8 cellular contexts compared by ENCODE assay signal in the genomic region with DNA sequence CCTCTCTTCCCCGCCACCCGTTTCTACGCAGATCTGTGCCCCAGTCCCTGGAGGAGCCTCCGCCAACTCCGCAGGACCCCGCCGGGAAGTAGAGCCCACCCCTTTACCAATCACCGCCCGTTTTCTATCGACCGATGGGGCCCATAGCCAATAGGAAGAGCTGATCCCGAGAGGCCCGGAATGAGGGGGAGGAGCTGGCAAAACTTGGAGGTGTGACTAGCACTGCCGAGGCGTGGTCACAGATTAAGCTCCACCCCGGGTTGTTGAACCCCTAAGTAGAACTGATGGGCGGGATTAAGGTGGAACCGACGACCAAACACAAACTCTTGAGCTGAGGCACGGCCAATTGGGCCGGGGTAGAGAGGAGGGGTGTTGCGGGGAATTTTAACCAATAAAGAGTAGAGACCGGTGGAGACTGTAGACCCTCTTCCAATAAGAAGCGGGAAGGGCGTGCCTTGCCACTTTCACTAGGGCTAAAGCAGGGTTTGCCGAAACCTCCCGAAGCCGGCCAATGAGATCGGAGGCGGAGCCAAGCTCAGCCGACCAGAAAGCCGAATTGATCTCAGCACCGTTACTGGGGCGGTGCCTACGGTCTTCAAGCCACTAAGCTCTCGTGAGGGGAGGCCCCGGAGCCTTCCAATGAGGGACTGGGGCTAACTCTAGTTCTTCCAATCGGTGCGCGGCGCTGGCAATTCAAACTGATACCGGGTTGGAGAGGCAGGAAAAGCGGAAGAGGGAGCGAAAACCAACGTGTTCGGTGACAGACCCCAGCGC. TPM values are rescaled to one million over a fixed set of nuclear protein-coding genes. Genes with fewer than 3 reads are reported as not detected.
DNase-seq lines count a peak whose midpoint lies in the region; ATAC-seq and TF ChIP-seq lines count a peak whose summit lies in the region.
"Not testable (repeated sequence)": the region's sequence is repeated elsewhere in the genome, so short reads cannot be mapped to it uniquely, and the experiment has no call there.

A gene (plus strand): TSS at position 691 of the 774 bp plus-strand sequence. CDS start 874 bp downstream, outside the sequence.
A gene (minus strand): TSS at position 45 of the 774 bp plus-strand sequence. CDS start 2,427 bp downstream, outside the sequence.

- not testable (repeated sequence) for H3K36me3 Mint-ChIP-seq in activated T-cell treated with anti-CD3 and anti-CD28 coated beads, Interleukin-2, amount 50 U/mL, for 24 hours (ENCODE audit: low read depth); memory B cell; stimulated activated effector memory CD8-positive, alpha-beta T cell treated with anti-CD3 and anti-CD28 coated beads, Interleukin-12 subunit alpha, Interleukin-12 subunit beta, amount 100 ng/mL, for 72 hours

- H3K9me3 Mint-ChIP-seq in activated T-cell treated with anti-CD3 and anti-CD28 coated beads, Interleukin-2, amount 50 U/mL, for 24 hours; memory B cell; stimulated activated effector memory CD8-positive, alpha-beta T cell treated with anti-CD3 and anti-CD28 coated beads, Interleukin-12 subunit alpha, Interleukin-12 subunit beta, amount 100 ng/mL, for 72 hours: not testable (repeated sequence)

- not testable (repeated sequence) for DNase-seq in Jurkat, Clone E6-1 (ENCODE audit: low read depth, low spot score); activated T-cell treated with anti-CD3 and anti-CD28 coated beads, Interleukin-2, amount 50 U/mL, for 24 hours; memory B cell (ENCODE audit: low spot score in 2 of 2); stimulated activated effector memory CD8-positive, alpha-beta T cell treated with anti-CD3 and anti-CD28 coated beads, Interleukin-12 subunit alpha, Interleukin-12 subunit beta, amount 100 ng/mL, for 72 hours (ENCODE audit: low spot score in 2 of 2)

- H3K27me3 ChIP-seq in DOHH2 (ENCODE audit: control insufficient read depth, low read length) = not testable (repeated sequence)

- not testable (repeated sequence) for H3K79me2 ChIP-seq in DOHH2 (ENCODE audit: control insufficient read depth, low read length)

- peak within 1 kb of the TSS; percentile 50 for H3K4me3 Mint-ChIP-seq in activated T-cell treated with anti-CD3 and anti-CD28 coated beads, Interleukin-2, amount 50 U/mL, for 24 hours
- H3K4me3 Mint-ChIP-seq in memory B cell = peak within 1 kb of the TSS; percentile 58
- peak within 1 kb of the TSS; percentile 77 for H3K4me3 Mint-ChIP-seq in stimulated activated effector memory CD8-positive, alpha-beta T cell treated with anti-CD3 and anti-CD28 coated beads, Interleukin-12 subunit alpha, Interleukin-12 subunit beta, amount 100 ng/mL, for 72 hours

- not testable (repeated sequence) for H3K4me1 ChIP-seq in DOHH2 (ENCODE audit: control insufficient read depth, low read length)

- H3K36me3 ChIP-seq in DOHH2 (ENCODE audit: control insufficient read depth, low read length) = not testable (repeated sequence)

- H3F3A ChIP-seq in DOHH2 (ENCODE audit: control insufficient read depth, insufficient read depth) = not testable (repeated sequence)

- not testable (repeated sequence) for H3K27ac ChIP-seq in DOHH2 (ENCODE audit: low read depth, low read length)

- not testable (repeated sequence) for TF ChIP-seq CTCF in DOHH2 (IDR thresholded peaks at IDR 0.05; ENCODE audit: low read depth, low read length, poor library complexity, severe bottlenecking)

- H4K20me1 ChIP-seq in DOHH2 (ENCODE audit: control insufficient read depth, insufficient read depth, low read depth, low read length) = not testable (repeated sequence)

- not testable (repeated sequence) for H3K9me2 ChIP-seq in DOHH2 (replicated peaks; ENCODE audit: control insufficient read depth, low read length)

- H3K4me1 Mint-ChIP-seq in activated T-cell treated with anti-CD3 and anti-CD28 coated beads, Interleukin-2, amount 50 U/mL, for 24 hours (ENCODE audit: low read depth); memory B cell; stimulated activated effector memory CD8-positive, alpha-beta T cell treated with anti-CD3 and anti-CD28 coated beads, Interleukin-12 subunit alpha, Interleukin-12 subunit beta, amount 100 ng/mL, for 72 hours: not testable (repeated sequence)

- not testable (repeated sequence) for H3K27me3 Mint-ChIP-seq in activated T-cell treated with anti-CD3 and anti-CD28 coated beads, Interleukin-2, amount 50 U/mL, for 24 hours; memory B cell

- not testable (repeated sequence) for H3K9me3 ChIP-seq in DOHH2 (ENCODE audit: control insufficient read depth, insufficient read depth, low read length)

- H3K27ac Mint-ChIP-seq in activated T-cell treated with anti-CD3 and anti-CD28 coated beads, Interleukin-2, amount 50 U/mL, for 24 hours; memory B cell; stimulated activated effector memory CD8-positive, alpha-beta T cell treated with anti-CD3 and anti-CD28 coated beads, Interleukin-12 subunit alpha, Interleukin-12 subunit beta, amount 100 ng/mL, for 72 hours: not testable (repeated sequence)

- peak within 1 kb of the TSS; percentile 65 for H3K4me3 ChIP-seq in DOHH2 (ENCODE audit: low read length)
- H3K4me3 ChIP-seq in Jurkat, Clone E6-1 (ENCODE audit: low read length) = peak within 1 kb of the TSS; percentile 48

- H3K4me2 ChIP-seq in DOHH2 (ENCODE audit: low read length) = peak within 1 kb of the TSS; percentile 49

- peak; percentile 82 for ATAC-seq in GM19467 (IDR thresholded peaks at IDR 0.05; ENCODE audit: unreplicated experiment)
- ATAC-seq in HG02938 (IDR thresholded peaks at IDR 0.05; ENCODE audit: unreplicated experiment) = peak; percentile 87
- peak; percentile 93 for ATAC-seq in esophagus mucosa
- ATAC-seq in memory B cell (ENCODE audit: low read depth) = peak; percentile 75
- ATAC-seq in stimulated activated effector memory CD8-positive, alpha-beta T cell treated with anti-CD3 and anti-CD28 coated beads, Interleukin-12 subunit alpha, Interleukin-12 subunit beta, amount 100 ng/mL, for 72 hours = peak; percentile 90

RNA-seq across cellular contexts. Expression of the first gene that starts in this region (rescaled TPM):
- 32.7 TPM for polyA plus RNA-seq in Jurkat, Clone E6-1 (2012; ENCODE audit: insufficient read depth, insufficient read length)
- total RNA-seq in esophagus mucosa = 2.8 TPM

RNA-seq across cellular contexts. Expression of the second gene that starts in this region (rescaled TPM):
- 6.4 TPM for polyA plus RNA-seq in Jurkat, Clone E6-1 (2012; ENCODE audit: insufficient read depth, insufficient read length)
- 25.9 TPM for total RNA-seq in esophagus mucosa
